ENCODE assay signal across 1 cellular context in the genomic region with DNA sequence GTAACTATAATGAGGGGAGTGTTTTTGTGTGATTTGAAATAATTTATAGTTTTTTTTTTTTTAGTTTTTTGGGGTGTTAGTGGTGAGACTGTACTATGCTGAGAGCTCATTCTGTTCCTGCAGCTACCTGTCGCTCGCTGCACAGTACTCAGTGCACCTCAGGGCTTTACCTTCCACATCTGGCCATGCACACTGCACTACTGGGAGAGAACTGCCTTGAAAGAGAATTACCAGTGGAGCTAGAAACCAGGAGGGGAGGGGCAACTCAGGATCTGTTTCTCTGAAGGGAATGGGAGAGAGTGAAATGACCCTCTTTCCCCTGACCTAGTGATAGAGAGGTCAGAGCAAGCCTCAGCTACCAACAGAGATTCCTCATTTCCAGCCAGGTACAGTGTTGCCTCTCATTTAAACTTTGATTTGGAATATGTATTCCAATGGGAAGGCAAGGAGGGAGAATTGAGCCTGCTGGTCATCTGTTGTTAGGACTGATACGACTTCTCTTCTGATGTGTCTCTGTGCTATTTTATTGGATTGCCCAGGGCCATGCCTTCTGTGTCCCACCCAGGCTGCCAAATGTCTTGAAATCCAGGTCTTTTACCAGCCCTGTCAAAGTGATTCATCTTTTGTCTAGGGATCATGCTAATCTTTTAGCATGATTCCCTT.
A peak's percentile ranks its signal among the peaks of the same experiment; 100 is the strongest.
TF ChIP-seq lines count a peak whose summit lies in the region.

No MANE protein-coding gene starts in this region.

TF ChIP-seq in GM23338, 12 proteins besides CTCF, POLR2A, EP300 and RAD21:
- TF ChIP-seq STAT1 (IDR thresholded peaks at IDR 0.05; ENCODE audit: unreplicated experiment) (no peak), NANOG (IDR thresholded peaks at IDR 0.05; ENCODE audit: borderline replicate concordance) (no peak), ZNF331 (CRISPR knock-in tag; IDR thresholded peaks at IDR 0.05; ENCODE audit: low read depth) (no peak), REST (IDR thresholded peaks at IDR 0.05; ENCODE audit: unreplicated experiment) (no peak), POLR2AphosphoS5 (IDR thresholded peaks at IDR 0.05; ENCODE audit: low read depth) (0 out of 2 replicates have a peak, but pooled peaks have one; percentile 3)
